ENCODE assay signal across 8 cellular contexts in the genomic region with DNA sequence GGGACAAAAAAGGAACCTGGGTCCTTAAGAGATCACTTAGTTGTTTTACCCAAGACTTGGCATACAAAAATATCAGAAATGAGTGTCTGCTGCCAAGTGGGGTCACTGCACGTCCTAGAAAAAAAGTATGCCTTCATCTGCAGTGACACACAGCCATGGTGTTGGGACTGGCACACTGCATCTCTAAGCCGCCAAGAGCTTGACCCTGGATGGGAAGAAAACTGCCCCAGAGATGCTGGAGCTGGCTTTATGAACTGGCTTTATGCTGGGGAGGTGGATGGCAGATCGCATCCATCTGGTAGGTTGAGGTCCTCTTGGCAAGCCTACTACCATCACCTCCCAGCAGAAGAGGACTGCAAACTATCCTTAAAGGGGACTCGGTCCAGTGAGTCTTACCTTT. TPM values are rescaled to one million over a fixed set of nuclear protein-coding genes. Genes with fewer than 3 reads are reported as not detected.
A peak's percentile ranks its signal among the peaks of the same experiment; 100 is the strongest.
DNase-seq lines count a peak whose midpoint lies in the region; ATAC-seq and TF ChIP-seq lines count a peak whose summit lies in the region.

No MANE protein-coding gene starts in this region.

- TF ChIP-seq RAD21 in SK-N-SH (IDR thresholded peaks at IDR 0.05; ENCODE audit: low read length), result no peak

- H3K36me3 ChIP-seq in CD4-positive, alpha-beta memory T cell (ENCODE audit: insufficient read depth, low read length), result peaks cover 4% of the 10 kb centered on the region
- no peaks in the 10 kb centered on the region for H3K36me3 ChIP-seq in SK-N-SH (replicated peaks in 1 of 2; ENCODE audit: control insufficient read depth in 1 of 2, insufficient read depth in 2 of 2, low read length in 1 of 2)
- H3K36me3 ChIP-seq in rectal smooth muscle tissue (ENCODE audit: control insufficient read depth, insufficient read depth, low read length), result no peaks in the 10 kb centered on the region

- H3K4me1 Mint-ChIP-seq in CD4-positive, alpha-beta memory T cell, result peaks cover 63 to 99% (median 87%) of the 10 kb centered on the region in 4 donors
- H3K4me1 Mint-ChIP-seq in progenitor cell of endocrine pancreas (ENCODE audit: low read depth), result peaks cover 6% of the 10 kb centered on the region

- no peaks in the 10 kb centered on the region for H3K27me3 ChIP-seq in CD4-positive, alpha-beta memory T cell (ENCODE audit: insufficient read depth, low read length)
- no peaks in the 10 kb centered on the region for H3K27me3 ChIP-seq in SK-N-SH (ENCODE audit: insufficient read depth)
- no peaks in the 10 kb centered on the region for H3K27me3 ChIP-seq in rectal smooth muscle tissue (ENCODE audit: control insufficient read depth, insufficient read depth, low read length)

- no peak for TF ChIP-seq CTCF in SK-N-SH (IDR thresholded peaks at IDR 0.05)
- TF ChIP-seq CTCF in progenitor cell of endocrine pancreas (IDR thresholded peaks at IDR 0.05; ENCODE audit: unreplicated experiment), result no peak

- CTCF ChIA-PET in CD4-positive, alpha-beta memory T cell (lab: Charles Lee; ENCODE audit: partially characterized antibody), result interaction anchor here (0.7 to 6.5 kb wide), 14 partner anchors 8 to 62 kb away, joined by 3 to 48 read pairs (median 8); no protein-coding TSS in a partner anchor
- CTCF ChIA-PET in SK-N-SH (lab: Yijun Ruan, JAX), result interaction anchor here (1.2 to 1.5 kb wide), 4 partner anchors 11 to 62 kb away, joined by 3 to 4 read pairs (median 4); no protein-coding TSS in a partner anchor

- no peaks in the 10 kb centered on the region for H3K9me3 ChIP-seq in CD4-positive, alpha-beta memory T cell (ENCODE audit: control insufficient read depth in 1 of 2, low read length in 2 of 2)
- H3K9me3 ChIP-seq in SK-N-SH, result no peaks in the 10 kb centered on the region

- DNase-seq in CD4-positive, alpha-beta memory T cell, result no peak
- DNase-seq in SK-N-SH (no peak), epithelial cell of prostate (ENCODE audit: low read depth, low spot score) (no peak), progenitor cell of endocrine pancreas (ENCODE audit: low spot score, unreplicated experiment) (no peak)

- H2AFZ ChIP-seq in SK-N-SH (ENCODE audit: low read depth), result no peak overlapping the region

- no peaks in the 10 kb centered on the region for H3K27me3 Mint-ChIP-seq in CD4-positive, alpha-beta memory T cell
- H3K27me3 Mint-ChIP-seq in progenitor cell of endocrine pancreas, result no peaks in the 10 kb centered on the region

- WGBS in SK-N-SH (ENCODE audit: low lambda C conversion rate), result 83% methylated on average over 4 of the region's 4 CpGs

- H3K79me2 ChIP-seq in SK-N-SH (ENCODE audit: insufficient read depth), result no peaks in the 10 kb centered on the region

- no peaks in the 10 kb centered on the region for H3K9me3 Mint-ChIP-seq in CD4-positive, alpha-beta memory T cell
- H3K9me3 Mint-ChIP-seq in progenitor cell of endocrine pancreas (ENCODE audit: low read depth), result no peaks in the 10 kb centered on the region

- H3K4me3 Mint-ChIP-seq in CD4-positive, alpha-beta memory T cell, result peak overlapping the region in 6 of 8 donors; percentile 2 to 62 (median 42)
- H3K4me3 Mint-ChIP-seq in progenitor cell of endocrine pancreas (ENCODE audit: low read depth), result no peak overlapping the region

- H3K9ac ChIP-seq in SK-N-SH (peak overlapping the region; percentile 49; the same call in 1 of the 2 replicates), rectal smooth muscle tissue (ENCODE audit: low read length) (no peak overlapping the region)

- H3K9me2 ChIP-seq in SK-N-SH, result no peaks in the 10 kb centered on the region

- H3K27ac Mint-ChIP-seq in CD4-positive, alpha-beta memory T cell, result peak overlapping the region; percentile 84 to 96 (median 87)
- H3K27ac Mint-ChIP-seq in progenitor cell of endocrine pancreas, result no peak overlapping the region

- intact Hi-C loops in CD4-positive, alpha-beta memory T cell (cut with micrococcal nuclease), result no loop called here

- H3K4me2 ChIP-seq in SK-N-SH, result peak overlapping the region; percentile 69

- POLR2A ChIA-PET in CD4-positive, alpha-beta memory T cell (lab: Charles Lee; ENCODE audit: partially characterized antibody), result interaction anchor here (1.8 to 19.7 kb wide), 9 partner anchors 10 to 57 kb away, joined by 5 to 494 read pairs (median 40); partner anchors contain the start of gene IRF1
- POLR2A ChIA-PET in SK-N-SH (lab: Yijun Ruan, JAX), result no interaction called here

- peaks cover 24 to 46% of the 10 kb centered on the region in 2 donors for H3K36me3 Mint-ChIP-seq in CD4-positive, alpha-beta memory T cell
- no peaks in the 10 kb centered on the region for H3K36me3 Mint-ChIP-seq in progenitor cell of endocrine pancreas (ENCODE audit: insufficient read depth)

- H3K4me3 ChIP-seq in CD4-positive, alpha-beta memory T cell (ENCODE audit: low read length in 2 of 2), result no peak overlapping the region
- H3K4me3 ChIP-seq in SK-N-SH (ENCODE audit: low read depth in 2 of 2, low read length in 1 of 2), result no peak overlapping the region
- no peak overlapping the region for H3K4me3 ChIP-seq in rectal smooth muscle tissue (ENCODE audit: low read length)

- peak overlapping the region; percentile 37 for H3K27ac ChIP-seq in CD4-positive, alpha-beta memory T cell (ENCODE audit: low read depth, low read length)
- H3K27ac ChIP-seq in SK-N-SH (ENCODE audit: low read depth in 2 of 2, low read length in 1 of 2) (peak overlapping the region; percentile 22 to 83; a peak in 3 of 4 replicates), epithelial cell of prostate (peak overlapping the region; percentile 35), rectal smooth muscle tissue (ENCODE audit: low read depth, low read length) (peak overlapping the region; percentile 78)

- no peak for ATAC-seq in GM19328 (IDR thresholded peaks at IDR 0.05; ENCODE audit: unreplicated experiment)
- no peak for ATAC-seq in HG02588 (IDR thresholded peaks at IDR 0.05; ENCODE audit: unreplicated experiment)
- ATAC-seq in HG02981 (IDR thresholded peaks at IDR 0.05; ENCODE audit: unreplicated experiment), result no peak

- H3K4me1 ChIP-seq in CD4-positive, alpha-beta memory T cell (ENCODE audit: insufficient read depth, low read length), result peaks cover 99% of the 10 kb centered on the region
- H3K4me1 ChIP-seq in SK-N-SH (ENCODE audit: control insufficient read depth in 1 of 2, insufficient read depth in 2 of 2, low read depth in 1 of 2, low read length in 1 of 2) (peaks cover 3 to 20% of the 10 kb centered on the region in 2 experiments; a peak in 3 of 4 replicates), rectal smooth muscle tissue (ENCODE audit: control insufficient read depth, insufficient read depth, low read length) (peaks cover 41% of the 10 kb centered on the region)

- no peaks in the 10 kb centered on the region for H4K20me1 ChIP-seq in SK-N-SH (ENCODE audit: insufficient read depth)

- H3F3A ChIP-seq in SK-N-SH (replicated peaks; ENCODE audit: insufficient read depth), result peaks cover 3% of the 10 kb centered on the region

- TF ChIP-seq EP300 in SK-N-SH (IDR thresholded peaks at IDR 0.05; ENCODE audit: borderline replicate concordance in 1 of 2, low read depth in 1 of 2, low read length in 1 of 2), result no peak

TF ChIP-seq in SK-N-SH, 30 proteins besides CTCF, POLR2A, EP300 and RAD21 (continues in another document):
- TF ChIP-seq TEAD4 (IDR thresholded peaks at IDR 0.05; ENCODE audit: borderline replicate concordance, insufficient read depth), result no peak
- TF ChIP-seq SIN3A (IDR thresholded peaks at IDR 0.05; ENCODE audit: borderline replicate concordance, low read depth, low read length), result no peak
- no peak for TF ChIP-seq YY1 (IDR thresholded peaks at IDR 0.05; ENCODE audit: low read depth)
- TF ChIP-seq FOXM1 (IDR thresholded peaks at IDR 0.05; ENCODE audit: low read depth), result no peak
- TF ChIP-seq MEF2A (IDR thresholded peaks at IDR 0.05; ENCODE audit: borderline replicate concordance, low read depth), result no peak
- TF ChIP-seq, protein P1, sequence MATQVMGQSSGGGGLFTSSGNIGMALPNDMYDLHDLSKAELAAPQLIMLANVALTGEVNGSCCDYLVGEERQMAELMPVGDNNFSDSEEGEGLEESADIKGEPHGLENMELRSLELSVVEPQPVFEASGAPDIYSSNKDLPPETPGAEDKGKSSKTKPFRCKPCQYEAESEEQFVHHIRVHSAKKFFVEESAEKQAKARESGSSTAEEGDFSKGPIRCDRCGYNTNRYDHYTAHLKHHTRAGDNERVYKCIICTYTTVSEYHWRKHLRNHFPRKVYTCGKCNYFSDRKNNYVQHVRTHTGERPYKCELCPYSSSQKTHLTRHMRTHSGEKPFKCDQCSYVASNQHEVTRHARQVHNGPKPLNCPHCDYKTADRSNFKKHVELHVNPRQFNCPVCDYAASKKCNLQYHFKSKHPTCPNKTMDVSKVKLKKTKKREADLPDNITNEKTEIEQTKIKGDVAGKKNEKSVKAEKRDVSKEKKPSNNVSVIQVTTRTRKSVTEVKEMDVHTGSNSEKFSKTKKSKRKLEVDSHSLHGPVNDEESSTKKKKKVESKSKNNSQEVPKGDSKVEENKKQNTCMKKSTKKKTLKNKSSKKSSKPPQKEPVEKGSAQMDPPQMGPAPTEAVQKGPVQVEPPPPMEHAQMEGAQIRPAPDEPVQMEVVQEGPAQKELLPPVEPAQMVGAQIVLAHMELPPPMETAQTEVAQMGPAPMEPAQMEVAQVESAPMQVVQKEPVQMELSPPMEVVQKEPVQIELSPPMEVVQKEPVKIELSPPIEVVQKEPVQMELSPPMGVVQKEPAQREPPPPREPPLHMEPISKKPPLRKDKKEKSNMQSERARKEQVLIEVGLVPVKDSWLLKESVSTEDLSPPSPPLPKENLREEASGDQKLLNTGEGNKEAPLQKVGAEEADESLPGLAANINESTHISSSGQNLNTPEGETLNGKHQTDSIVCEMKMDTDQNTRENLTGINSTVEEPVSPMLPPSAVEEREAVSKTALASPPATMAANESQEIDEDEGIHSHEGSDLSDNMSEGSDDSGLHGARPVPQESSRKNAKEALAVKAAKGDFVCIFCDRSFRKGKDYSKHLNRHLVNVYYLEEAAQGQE (IDR thresholded peaks at IDR 0.05; ENCODE audit: low read depth, low read length), result no peak
- no peak for TF ChIP-seq EZH2phosphoT487 (IDR thresholded peaks at IDR 0.05; ENCODE audit: borderline replicate concordance, low read depth)
- TF ChIP-seq FOSL2 (IDR thresholded peaks at IDR 0.05; ENCODE audit: borderline replicate concordance, low read depth), result no peak
- TF ChIP-seq GABPA (IDR thresholded peaks at IDR 0.05; ENCODE audit: low read depth), result no peak
- TF ChIP-seq RFX5 (IDR thresholded peaks at IDR 0.05; ENCODE audit: low read length), result no peak

RNA-seq across cellular contexts. Expression of gene IRF1, which starts 51.6 kb away (rescaled TPM):
- total RNA-seq in CD4-positive, alpha-beta memory T cell, result 100 to 1,000 TPM; 192 to 202 TPM
- polyA plus RNA-seq in CD4-positive, alpha-beta memory T cell, result 100 to 1,000 TPM; 192 to 237 TPM
- 13.8 and 15.2 TPM in 2 replicates for polyA plus RNA-seq in SK-N-SH (2012; rRNA removed)
- 9.0 and 11.2 TPM in 2 replicates for polyA plus RNA-seq in SK-N-SH (2012; cell fraction: cytosol; rRNA removed)
- 30.4 and 31.8 TPM in 2 replicates for polyA plus RNA-seq in SK-N-SH (2012; cell fraction: nucleus; rRNA removed)
- 2.3 and 4.1 TPM in 2 replicates for total RNA-seq in progenitor cell of endocrine pancreas

Comparison
In these comparisons a context has a peak if more than half of its experiments do, and no peak if none do; other contexts are left out.
1. RNA of gene IRF1, which starts 51.6 kb away (total RNA-seq): 192 to 202 TPM in CD4-positive, alpha-beta memory T cell; 2.3 to 4.1 TPM in progenitor cell of endocrine pancreas; every median in the first group is over 10 times any median in the second.
2. Peak in every context shown above with its lines, with median percentiles within 50 percentile points of each other: H3K27ac ChIP-seq.